In genomic region chr11:36409152-36409713, GRCh38 we compare ENCODE assay signal across 11 cellular contexts.
DNase-seq lines count a peak whose midpoint lies in the region; ATAC-seq and TF ChIP-seq lines count a peak whose summit lies in the region.
"Had no signal": no experiment of that assay in that cellular context is flagged by ENCODE, and none has a peak within 500 bp of the region (broad histone marks: within the 10 kb centered on the region; RNA-seq: fewer than 3 reads in every experiment).

No MANE protein-coding gene starts in this region.

- WGBS in heart right ventricle, 2 donors = 32 to 41% methylated on average over 8 of the region's 8 CpGs

- peaks cover 66% of the 10 kb centered on the region for H3K4me1 Mint-ChIP-seq in activated CD4-positive, alpha-beta memory T cell treated with anti-CD3 and anti-CD28 coated beads, Interleukin-2, amount 10 ng/mL, durations not matched to agents 7 days and 5 days
- H3K4me1 Mint-ChIP-seq in stimulated activated naive CD8-positive, alpha-beta T cell treated with anti-CD3 and anti-CD28 coated beads, Interleukin-15, Interleukin-2, amounts not matched to agents 100 ng/mL and 50 ng/mL, for 24 hours (ENCODE audit: low read depth) = peaks cover 76% of the 10 kb centered on the region

- peak overlapping the region in 7 of 10 donors; percentile 14 to 89 (median 58) for H3K27ac ChIP-seq in heart right ventricle

- peak overlapping the region; percentile 87 for H3K27ac Mint-ChIP-seq in activated CD4-positive, alpha-beta memory T cell treated with anti-CD3 and anti-CD28 coated beads, Interleukin-2, amount 10 ng/mL, durations not matched to agents 7 days and 5 days
- peak overlapping the region; percentile 94 for H3K27ac Mint-ChIP-seq in stimulated activated naive CD8-positive, alpha-beta T cell treated with anti-CD3 and anti-CD28 coated beads, Interleukin-15, Interleukin-2, amounts not matched to agents 100 ng/mL and 50 ng/mL, for 24 hours

- DNase-seq in heart right ventricle (peak in 1 of 2 donors; percentile 23), Right ventricle myocardium inferior (ENCODE audit: missing footprints) (no peak), fibroblast of mammary gland (ENCODE audit: low read depth) (peak; percentile 17), SIG-M5 (lab: John Stamatoyannopoulos, UW) (no peak), NCI-H1436 treated with DMSO at 0.1 percent for 48 hours (lab: John Stamatoyannopoulos, UW) (no peak), NCI-H1092 treated with DMSO at 0.1 percent for 48 hours (lab: John Stamatoyannopoulos, UW) (no peak)
- DNase-seq in activated CD4-positive, alpha-beta memory T cell treated with anti-CD3 and anti-CD28 coated beads, Interleukin-2, amount 10 ng/mL, durations not matched to agents 7 days and 5 days = peak; percentile 46
- DNase-seq: amygdala, NCI-H1105 treated with DMSO at 0.1 percent for 48 hours, SHP77 had no signal

- H3K9me3 Mint-ChIP-seq in activated CD4-positive, alpha-beta memory T cell treated with anti-CD3 and anti-CD28 coated beads, Interleukin-2, amount 10 ng/mL, durations not matched to agents 7 days and 5 days = no peaks in the 10 kb centered on the region
- no peaks in the 10 kb centered on the region for H3K9me3 Mint-ChIP-seq in stimulated activated naive CD8-positive, alpha-beta T cell treated with anti-CD3 and anti-CD28 coated beads, Interleukin-15, Interleukin-2, amounts not matched to agents 100 ng/mL and 50 ng/mL, for 24 hours

- no peaks in the 10 kb centered on the region for H3K27me3 Mint-ChIP-seq in activated CD4-positive, alpha-beta memory T cell treated with anti-CD3 and anti-CD28 coated beads, Interleukin-2, amount 10 ng/mL, durations not matched to agents 7 days and 5 days
- H3K27me3 Mint-ChIP-seq in stimulated activated naive CD8-positive, alpha-beta T cell treated with anti-CD3 and anti-CD28 coated beads, Interleukin-15, Interleukin-2, amounts not matched to agents 100 ng/mL and 50 ng/mL, for 24 hours = no peaks in the 10 kb centered on the region

- peaks cover 6 to 73% (median 33%) of the 10 kb centered on the region in 9 donors for H3K4me1 ChIP-seq in heart right ventricle

- POLR2A ChIA-PET in activated CD4-positive, alpha-beta memory T cell treated with anti-CD3 and anti-CD28 coated beads, Interleukin-2, amount 10 ng/mL, durations not matched to agents 7 days and 5 days (lab: Charles Lee) = interaction anchor here (1.3 to 3.5 kb wide), 2 partner anchors 11 to 44 kb away, joined by 5 to 15 read pairs; no protein-coding TSS in a partner anchor

- H3K27me3 ChIP-seq in heart right ventricle = no peaks in the 10 kb centered on the region

- intact Hi-C loops in heart right ventricle (cut with DNase I) = no loop called here
- intact Hi-C loops in Right ventricle myocardium inferior (cut with DNase I) = no loop called here

- peak overlapping the region; percentile 44 for H3K4me3 Mint-ChIP-seq in activated CD4-positive, alpha-beta memory T cell treated with anti-CD3 and anti-CD28 coated beads, Interleukin-2, amount 10 ng/mL, durations not matched to agents 7 days and 5 days
- peak overlapping the region; percentile 62 for H3K4me3 Mint-ChIP-seq in stimulated activated naive CD8-positive, alpha-beta T cell treated with anti-CD3 and anti-CD28 coated beads, Interleukin-15, Interleukin-2, amounts not matched to agents 100 ng/mL and 50 ng/mL, for 24 hours

- peaks cover 70% of the 10 kb centered on the region for H3K36me3 Mint-ChIP-seq in activated CD4-positive, alpha-beta memory T cell treated with anti-CD3 and anti-CD28 coated beads, Interleukin-2, amount 10 ng/mL, durations not matched to agents 7 days and 5 days (ENCODE audit: low read depth)
- H3K36me3 Mint-ChIP-seq in stimulated activated naive CD8-positive, alpha-beta T cell treated with anti-CD3 and anti-CD28 coated beads, Interleukin-15, Interleukin-2, amounts not matched to agents 100 ng/mL and 50 ng/mL, for 24 hours (ENCODE audit: low read depth) = peaks cover 15% of the 10 kb centered on the region

- H3K4me3 ChIP-seq in heart right ventricle (no peak overlapping the region), fibroblast of mammary gland (ENCODE audit: control insufficient read depth, low read depth, low read length) (no peak overlapping the region)

- H3K9me3 ChIP-seq in heart right ventricle = no peaks in the 10 kb centered on the region

- CTCF ChIA-PET in activated CD4-positive, alpha-beta memory T cell treated with anti-CD3 and anti-CD28 coated beads, Interleukin-2, amount 10 ng/mL, durations not matched to agents 7 days and 5 days (lab: Charles Lee) = interaction anchor here (1.0 to 1.3 kb wide), 2 partner anchors 32 to 101 kb away, joined by 3 to 4 read pairs; partner anchors contain the start of gene TRAF6

- peak in 5 of 8 donors; percentile 9 to 65 (median 47) for ATAC-seq in heart right ventricle
- ATAC-seq in Right ventricle myocardium inferior = no peak

- H3K36me3 ChIP-seq in heart right ventricle = peaks cover 0 to 59% (median 0%) of the 10 kb centered on the region in 9 donors

- TF ChIP-seq CTCF in heart right ventricle (IDR thresholded peaks at IDR 0.05) (no peak), fibroblast of mammary gland (conservative IDR thresholded peaks at IDR 0.05; ENCODE audit: control insufficient read depth, insufficient read depth, low read depth, low read length) (no peak)

Comparison
In these comparisons a context has a peak if more than half of its experiments do, and no peak if none do; other contexts are left out.
1. DNase-seq: peak in activated CD4-positive, alpha-beta memory T cell treated with anti-CD3 and anti-CD28 coated beads, Interleukin-2, amount 10 ng/mL, durations not matched to agents 7 days and 5 days (single experiment) and fibroblast of mammary gland (single experiment); none in Right ventricle myocardium inferior (single experiment), SIG-M5 (single experiment), NCI-H1436 treated with DMSO at 0.1 percent for 48 hours (single experiment) and NCI-H1092 treated with DMSO at 0.1 percent for 48 hours (single experiment).